11 cellular contexts compared by ENCODE assay signal in genomic region chr2:9771101-9771449, GRCh38.
DNase-seq lines count a peak whose midpoint lies in the region; ATAC-seq and TF ChIP-seq lines count a peak whose summit lies in the region.
"Had no signal": no experiment of that assay in that cellular context is flagged by ENCODE, and none has a peak within 500 bp of the region (broad histone marks: within the 10 kb centered on the region; RNA-seq: fewer than 3 reads in every experiment).

No MANE protein-coding gene starts in this region.

- H3K9me2 ChIP-seq in GM23338 (ENCODE audit: insufficient read depth), result no peaks in the 10 kb centered on the region

- H3K79me2 ChIP-seq in GM23338 (replicated peaks; ENCODE audit: insufficient read depth), result no peaks in the 10 kb centered on the region

- H3K27me3 Mint-ChIP-seq in GM23338 (ENCODE audit: insufficient read depth, low read depth, poor library complexity), result peaks cover 24% of the 10 kb centered on the region
- peaks cover 17% of the 10 kb centered on the region for H3K27me3 Mint-ChIP-seq in glutamatergic neuron (ENCODE audit: unreplicated experiment)
- H3K27me3 Mint-ChIP-seq: activated naive CD8-positive, alpha-beta T cell had no signal

- H3F3A ChIP-seq in GM23338 (replicated peaks; ENCODE audit: low read depth), result no peaks in the 10 kb centered on the region

- DNase-seq in GM23338 (ENCODE audit: low spot score) (no peak), glutamatergic neuron (peak; percentile 40), ascending aorta (ENCODE audit: low spot score in 2 of 2) (no peak)

- H4K20me1 ChIP-seq in GM23338 (replicated peaks; ENCODE audit: insufficient read depth), result no peaks in the 10 kb centered on the region

- no peaks in the 10 kb centered on the region for H3K27me3 ChIP-seq in GM23338 (ENCODE audit: insufficient read depth)
- H3K27me3 ChIP-seq in ascending aorta, result no peaks in the 10 kb centered on the region

- H3K9me3 Mint-ChIP-seq in GM23338 (no peaks in the 10 kb centered on the region; the same call in 2 of the 3 replicates), glutamatergic neuron (ENCODE audit: unreplicated experiment) (peaks cover 12% of the 10 kb centered on the region)
- H3K9me3 Mint-ChIP-seq: activated T-cell treated with anti-CD3 and anti-CD28 coated beads, Interleukin-2, amount 50 U/mL, for 4 hours; memory B cell; neural crest cell had no signal

- no peak overlapping the region for H3K27ac ChIP-seq in GM23338 (ENCODE audit: low read depth)
- peak overlapping the region; percentile 76 for H3K27ac ChIP-seq in angular gyrus (ENCODE audit: low read depth, low read length)
- H3K27ac ChIP-seq in skin epidermis, result peak overlapping the region in 20 of 21 experiments; percentile 39 to 82 (median 70)
- no peak overlapping the region for H3K27ac ChIP-seq in ascending aorta

- no peak overlapping the region for H3K4me2 ChIP-seq in GM23338

- H3K4me1 ChIP-seq in GM23338 (ENCODE audit: insufficient read depth), result peaks cover 19% of the 10 kb centered on the region; the same call in 1 of the 2 replicates
- peaks cover 3 to 4% of the 10 kb centered on the region in 2 donors for H3K4me1 ChIP-seq in ascending aorta

- intact Hi-C loops in ascending aorta (cut with DNase I), result no loop called here

- no peaks in the 10 kb centered on the region for H3K9me3 ChIP-seq in ascending aorta

- H3K36me3 Mint-ChIP-seq in GM23338 (ENCODE audit: low read depth), result no peaks in the 10 kb centered on the region; the same call in 2 of the 3 replicates
- H3K36me3 Mint-ChIP-seq in glutamatergic neuron (ENCODE audit: unreplicated experiment), result no peaks in the 10 kb centered on the region
- H3K36me3 Mint-ChIP-seq: activated naive CD8-positive, alpha-beta T cell; memory B cell had no signal

- no peak overlapping the region for H3K4me3 Mint-ChIP-seq in GM23338
- peak overlapping the region; percentile 63 for H3K4me3 Mint-ChIP-seq in glutamatergic neuron (ENCODE audit: unreplicated experiment)
- H3K4me3 Mint-ChIP-seq: activated naive CD8-positive, alpha-beta T cell; activated T-cell treated with anti-CD3 and anti-CD28 coated beads, Interleukin-2, amount 50 U/mL, for 4 hours; memory B cell had no signal

- H2AFZ ChIP-seq in GM23338, result peak overlapping the region; percentile 80; the same call in 1 of the 2 replicates

- H3K27ac Mint-ChIP-seq in GM23338, result no peak overlapping the region
- H3K27ac Mint-ChIP-seq in glutamatergic neuron (ENCODE audit: unreplicated experiment), result peak overlapping the region; percentile 97
- H3K27ac Mint-ChIP-seq: activated naive CD8-positive, alpha-beta T cell; memory B cell had no signal

- H3K4me3 ChIP-seq in GM23338, result no peak overlapping the region
- no peak overlapping the region for H3K4me3 ChIP-seq in skin epidermis
- no peak overlapping the region for H3K4me3 ChIP-seq in ascending aorta

- no peak for ATAC-seq in GM23338
- no peak for ATAC-seq in HG03469 (IDR thresholded peaks at IDR 0.05; ENCODE audit: unreplicated experiment)
- no peak for ATAC-seq in GM18498 (IDR thresholded peaks at IDR 0.05; ENCODE audit: unreplicated experiment)

- TF ChIP-seq CTCF in GM23338 (conservative IDR thresholded peaks at IDR 0.05; ENCODE audit: low read depth in 2 of 2) (no peak), glutamatergic neuron (IDR thresholded peaks at IDR 0.05; ENCODE audit: partially characterized antibody, unreplicated experiment) (no peak), ascending aorta (IDR thresholded peaks at IDR 0.05) (no peak)

- H3K4me1 Mint-ChIP-seq in GM23338 (peaks cover 51% of the 10 kb centered on the region), glutamatergic neuron (ENCODE audit: low read depth, unreplicated experiment) (peaks cover 48% of the 10 kb centered on the region)

- H3K36me3 ChIP-seq in GM23338 (ENCODE audit: insufficient read depth), result no peaks in the 10 kb centered on the region
- no peaks in the 10 kb centered on the region for H3K36me3 ChIP-seq in ascending aorta

TF ChIP-seq in GM23338, 12 proteins besides CTCF, POLR2A, EP300 and RAD21 (continues in another document):
- TF ChIP-seq JUNB (IDR thresholded peaks at IDR 0.05; ENCODE audit: unreplicated experiment), result no peak
- TF ChIP-seq CREB1 (CRISPR knock-in tag; IDR thresholded peaks at IDR 0.05; ENCODE audit: low read depth), result no peak
- TF ChIP-seq EZH2 (IDR thresholded peaks at IDR 0.05; ENCODE audit: low read depth, unreplicated experiment), result no peak
- TF ChIP-seq EZH2phosphoT487 (IDR thresholded peaks at IDR 0.05; ENCODE audit: unreplicated experiment), result no peak
- TF ChIP-seq REST (IDR thresholded peaks at IDR 0.05; ENCODE audit: unreplicated experiment), result no peak
- no peak for TF ChIP-seq NANOG (IDR thresholded peaks at IDR 0.05; ENCODE audit: borderline replicate concordance)
- TF ChIP-seq ETS1 (IDR thresholded peaks at IDR 0.05), result no peak

Comparison
In these comparisons a context has a peak if more than half of its experiments do, and no peak if none do; other contexts are left out.
1. H3K27ac ChIP-seq: peak in angular gyrus (single experiment) and skin epidermis (20 of 21); none in GM23338 (single experiment) and ascending aorta (0 of 2).